Comparison of ENCODE assay signal across 24 cellular contexts in genomic region chrX:101507986-101508385, GRCh38. TPM values are rescaled to one million over a fixed set of nuclear protein-coding genes. Genes with fewer than 3 reads are reported as not detected.
A peak's percentile ranks its signal among the peaks of the same experiment; 100 is the strongest.
DNase-seq lines count a peak whose midpoint lies in the region; ATAC-seq, FAIRE-seq and TF ChIP-seq lines count a peak whose summit lies in the region.
"Had no signal": no experiment of that assay in that cellular context is flagged by ENCODE, and none has a peak within 500 bp of the region (broad histone marks: within the 10 kb centered on the region; RNA-seq: fewer than 3 reads in every experiment).

No MANE protein-coding gene starts in this region.

- peak; percentile 83 for FAIRE-seq in astrocyte (lab: Jason Lieb, UNC)
- FAIRE-seq: D721Med, G401.6, GM12891, GM19239 had no signal

- H4K20me1 ChIP-seq in astrocyte (ENCODE audit: insufficient read depth, low read length) (no peaks in the 10 kb centered on the region), osteoblast (ENCODE audit: insufficient read depth, low read length) (no peaks in the 10 kb centered on the region)
- H4K20me1 ChIP-seq: BLaER1 treated with 17β-estradiol and CSF1 and Interleukin-3, amounts not matched to agents 10 nM and 100 nM had no signal

- TF ChIP-seq CTCF in astrocyte (IDR thresholded peaks at IDR 0.05; ENCODE audit: insufficient read depth, low read depth, low read length) (no peak), epithelial cell of esophagus (IDR thresholded peaks at IDR 0.05; ENCODE audit: insufficient read depth, low read depth, low read length, missing control alignments) (no peak), osteoblast (IDR thresholded peaks at IDR 0.05; ENCODE audit: extremely low read depth, low read depth, low read length) (no peak)

- H3K4me1 Mint-ChIP-seq in astrocyte (ENCODE audit: low read depth, unreplicated experiment) = no peaks in the 10 kb centered on the region
- H3K4me1 Mint-ChIP-seq: B cell had no signal

- no peaks in the 10 kb centered on the region for H3K36me3 ChIP-seq in astrocyte (ENCODE audit: insufficient read depth, low read length)
- peaks cover 3% of the 10 kb centered on the region for H3K36me3 ChIP-seq in osteoblast (ENCODE audit: insufficient read depth, low read length)
- H3K36me3 ChIP-seq: BLaER1 treated with 17β-estradiol and CSF1 and Interleukin-3, amounts not matched to agents 10 nM and 100 nM had no signal

- H3K27ac Mint-ChIP-seq in astrocyte (ENCODE audit: unreplicated experiment) = no peak overlapping the region
- H3K27ac Mint-ChIP-seq: B cell; CD4-positive, alpha-beta T cell; CD8-positive, alpha-beta T cell had no signal

- peaks cover 3% of the 10 kb centered on the region for H3K36me3 Mint-ChIP-seq in astrocyte (ENCODE audit: low read depth, unreplicated experiment)

- ATAC-seq in esophagus mucosa (peak; percentile 46), GM19328 (IDR thresholded peaks at IDR 0.05; ENCODE audit: unreplicated experiment) (no peak)
- ATAC-seq: A549; CD8-positive, alpha-beta T cell had no signal

- no peak overlapping the region for H2AFZ ChIP-seq in astrocyte (ENCODE audit: low read depth, low read length)
- H2AFZ ChIP-seq in osteoblast (ENCODE audit: low read length) = no peak overlapping the region

- no peak for DNase-seq in astrocyte (ENCODE audit: low read depth)
- DNase-seq in epithelial cell of esophagus (ENCODE audit: low read depth) = peak; percentile 62
- peak; percentile 41 for DNase-seq in osteoblast (ENCODE audit: insufficient read length, low spot score, missing footprints)
- DNase-seq in RPMI8226 = no peak
- DNase-seq in activated CD4-positive, alpha-beta T cell treated with anti-CD3 and anti-CD28 coated beads, Interleukin-2, amount 50 U/mL, for 48 hours = no peak
- DNase-seq: AML-193; Caco-2; Calu3; CD4-positive, alpha-beta T cell; CD8-positive, alpha-beta T cell; DMS79 treated with DMSO at 0.1 percent for 48 hours; GF-D8 had no signal

- H3K4me2 ChIP-seq in astrocyte (ENCODE audit: low read length) = no peak overlapping the region
- no peak overlapping the region for H3K4me2 ChIP-seq in osteoblast (ENCODE audit: insufficient read depth, low read length)
- H3K4me2 ChIP-seq: A549; BLaER1 treated with 17β-estradiol and CSF1 and Interleukin-3, amounts not matched to agents 10 nM and 100 nM had no signal

- no peaks in the 10 kb centered on the region for H3K27me3 Mint-ChIP-seq in astrocyte (ENCODE audit: low read depth, unreplicated experiment)
- H3K27me3 Mint-ChIP-seq: B cell; CD4-positive, alpha-beta T cell had no signal

- H3K4me1 ChIP-seq in astrocyte (ENCODE audit: insufficient read depth, low read length) (no peaks in the 10 kb centered on the region), osteoblast (ENCODE audit: insufficient read depth, low read length) (no peaks in the 10 kb centered on the region)
- H3K4me1 ChIP-seq: A549; BLaER1 treated with 17β-estradiol and CSF1 and Interleukin-3, amounts not matched to agents 10 nM and 100 nM; Caco-2 had no signal

- H3K27me3 ChIP-seq in astrocyte (ENCODE audit: insufficient read depth, low read length) (no peaks in the 10 kb centered on the region), osteoblast (ENCODE audit: insufficient read depth, low read length) (no peaks in the 10 kb centered on the region)
- H3K27me3 ChIP-seq: BLaER1 treated with 17β-estradiol and CSF1 and Interleukin-3, amounts not matched to agents 10 nM and 100 nM had no signal

- H3K4me3 Mint-ChIP-seq in astrocyte (ENCODE audit: unreplicated experiment) = no peak overlapping the region
- H3K4me3 Mint-ChIP-seq: B cell; CD4-positive, alpha-beta T cell; CD8-positive, alpha-beta T cell had no signal

- H3K9ac ChIP-seq in astrocyte (ENCODE audit: low read length) = no peak overlapping the region
- H3K9ac ChIP-seq: BLaER1 treated with 17β-estradiol and CSF1 and Interleukin-3, amounts not matched to agents 10 nM and 100 nM had no signal

- H3K9me3 ChIP-seq in astrocyte (ENCODE audit: insufficient read depth, low read depth, low read length) (no peaks in the 10 kb centered on the region), osteoblast (ENCODE audit: low read depth, low read length) (no peaks in the 10 kb centered on the region)
- H3K9me3 ChIP-seq: A549, Caco-2 had no signal

- no peaks in the 10 kb centered on the region for H3K9me3 Mint-ChIP-seq in astrocyte (ENCODE audit: unreplicated experiment)
- H3K9me3 Mint-ChIP-seq: CD4-positive, alpha-beta T cell; CD8-positive, alpha-beta T cell had no signal

- H3K4me3 ChIP-seq in astrocyte (ENCODE audit: insufficient read depth, low read depth, low read length) (no peak overlapping the region), epithelial cell of esophagus (ENCODE audit: low read length) (no peak overlapping the region), osteoblast (ENCODE audit: insufficient read depth, low read length) (no peak overlapping the region)
- H3K4me3 ChIP-seq: A549; BLaER1 treated with 17β-estradiol and CSF1 and Interleukin-3, amounts not matched to agents 10 nM and 100 nM had no signal

- H3K27ac ChIP-seq in astrocyte (ENCODE audit: low read depth, low read length) (no peak overlapping the region), osteoblast (ENCODE audit: low read depth, low read length) (no peak overlapping the region)
- H3K27ac ChIP-seq: 22Rv1; A549; BLaER1 treated with 17β-estradiol and CSF1 and Interleukin-3, amounts not matched to agents 10 nM and 100 nM; C4-2B had no signal

- no peaks in the 10 kb centered on the region for H3K79me2 ChIP-seq in astrocyte (ENCODE audit: insufficient read depth, low read length)
- no peaks in the 10 kb centered on the region for H3K79me2 ChIP-seq in osteoblast (ENCODE audit: insufficient read depth, low read length)

RNA-seq across cellular contexts. Expression of gene ARMCX4, which starts 22.7 kb away (rescaled TPM):
- total RNA-seq in astrocyte (9.6 and 10.8 TPM in 2 replicates), esophagus mucosa (3.1 TPM), osteoblast (5.0 and 5.1 TPM in 2 replicates)
- total RNA-seq: A172 had no signal

RNA-seq across cellular contexts. Expression of gene ARMCX1, which starts 42.4 kb away (rescaled TPM):
- total RNA-seq in astrocyte = 17.9 and 20.1 TPM in 2 replicates
- total RNA-seq in esophagus mucosa = 3.0 TPM
- 67.7 and 70.1 TPM in 2 replicates for total RNA-seq in osteoblast
- total RNA-seq: Caco-2 had no signal

Comparison
In these comparisons a context has a peak if more than half of its experiments do, and no peak if none do; other contexts are left out.
1. DNase-seq: peak in epithelial cell of esophagus (single experiment) and osteoblast (single experiment); none in astrocyte (single experiment), RPMI8226 (single experiment) and activated CD4-positive, alpha-beta T cell treated with anti-CD3 and anti-CD28 coated beads, Interleukin-2, amount 50 U/mL, for 48 hours (0 of 2).